Comparison of ENCODE assay signal across 1 cellular context in the genomic region with DNA sequence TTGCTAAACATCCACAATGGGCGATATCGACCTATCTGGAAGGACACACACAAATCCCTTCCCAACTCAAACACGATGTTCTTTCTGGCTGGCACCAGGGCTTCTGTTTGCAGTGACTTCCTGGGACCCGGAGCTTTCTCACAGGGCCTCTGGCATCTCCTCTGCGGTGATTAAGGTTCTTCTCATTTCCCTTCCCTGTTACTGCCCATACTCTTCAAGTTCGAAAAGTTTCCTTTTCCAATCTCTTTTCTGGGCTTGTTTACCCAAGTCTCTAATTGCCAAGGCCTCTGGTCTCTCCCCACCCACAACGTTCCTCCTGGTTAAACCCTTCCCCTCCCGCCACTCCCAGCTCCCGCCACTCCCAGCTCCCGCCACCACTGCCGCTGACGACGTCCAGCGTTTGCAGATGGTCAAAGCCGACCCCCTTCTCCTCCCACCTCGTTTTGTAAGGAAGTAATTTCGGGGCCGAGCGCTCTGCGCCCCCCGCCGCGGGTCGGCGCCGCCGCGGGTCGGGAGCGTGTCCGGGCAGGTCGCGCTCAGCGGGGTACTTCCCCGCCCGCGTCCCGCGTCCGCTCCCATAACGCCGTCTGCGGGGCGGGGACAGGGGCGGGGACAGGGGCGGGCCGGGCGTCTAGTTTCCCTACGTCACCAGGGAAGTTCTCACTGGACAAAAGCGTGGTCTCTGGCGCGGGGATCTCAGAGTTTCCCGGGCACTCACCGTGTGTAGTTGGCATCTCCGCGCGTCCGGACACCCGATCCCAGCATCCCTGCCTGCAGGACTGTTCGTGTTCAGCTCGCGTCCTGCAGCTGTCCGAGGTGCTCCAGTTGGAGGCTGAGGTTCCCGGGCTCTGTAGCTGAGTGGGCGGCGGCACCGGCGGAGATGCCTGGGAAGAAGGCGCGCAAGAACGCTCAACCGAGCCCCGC.
TF ChIP-seq lines count a peak whose summit lies in the region.

A gene (plus strand): TSS at position 699 of the 924 bp plus-strand sequence. CDS start 182 bp downstream, at position 881.

TF ChIP-seq in K562, 482 proteins besides CTCF, POLR2A, EP300 and RAD21 (continued from another document and continues in another):
- TF ChIP-seq, protein P1, sequence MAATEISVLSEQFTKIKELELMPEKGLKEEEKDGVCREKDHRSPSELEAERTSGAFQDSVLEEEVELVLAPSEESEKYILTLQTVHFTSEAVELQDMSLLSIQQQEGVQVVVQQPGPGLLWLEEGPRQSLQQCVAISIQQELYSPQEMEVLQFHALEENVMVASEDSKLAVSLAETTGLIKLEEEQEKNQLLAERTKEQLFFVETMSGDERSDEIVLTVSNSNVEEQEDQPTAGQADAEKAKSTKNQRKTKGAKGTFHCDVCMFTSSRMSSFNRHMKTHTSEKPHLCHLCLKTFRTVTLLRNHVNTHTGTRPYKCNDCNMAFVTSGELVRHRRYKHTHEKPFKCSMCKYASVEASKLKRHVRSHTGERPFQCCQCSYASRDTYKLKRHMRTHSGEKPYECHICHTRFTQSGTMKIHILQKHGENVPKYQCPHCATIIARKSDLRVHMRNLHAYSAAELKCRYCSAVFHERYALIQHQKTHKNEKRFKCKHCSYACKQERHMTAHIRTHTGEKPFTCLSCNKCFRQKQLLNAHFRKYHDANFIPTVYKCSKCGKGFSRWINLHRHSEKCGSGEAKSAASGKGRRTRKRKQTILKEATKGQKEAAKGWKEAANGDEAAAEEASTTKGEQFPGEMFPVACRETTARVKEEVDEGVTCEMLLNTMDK (IDR thresholded peaks at IDR 0.05; ENCODE audit: borderline replicate concordance, insufficient read depth, low read depth, low read length, poor library complexity, severe bottlenecking), result no peak
- peak; percentile 56 to 63 for TF ChIP-seq FOXA3 (CRISPR knock-in tag; conservative IDR thresholded peaks at IDR 0.05 in 1 of 2, IDR thresholded peaks at IDR 0.05 in 1 of 2)
- no peak for TF ChIP-seq RFX1 (IDR thresholded peaks at IDR 0.05)
- 0 out of 2 replicates have a peak, but pooled peaks have one; percentile 86 for TF ChIP-seq RBM14 (IDR thresholded peaks at IDR 0.05; ENCODE audit: borderline replicate concordance, insufficient read depth, low read depth, low read length)
- TF ChIP-seq EWSR1 (IDR thresholded peaks at IDR 0.05; ENCODE audit: borderline replicate concordance, low read depth, partially characterized antibody), result no peak
- TF ChIP-seq BCOR (IDR thresholded peaks at IDR 0.05), result no peak
- no peak for TF ChIP-seq ZNF408 (CRISPR knock-in tag; IDR thresholded peaks at IDR 0.05; ENCODE audit: low read depth)
- peak; percentile 73 for TF ChIP-seq SP1 (CRISPR knock-in tag; IDR thresholded peaks at IDR 0.05)
- peak in 1 of 2 experiments; percentile 54; a peak in 1 of 4 replicates for TF ChIP-seq NONO (IDR thresholded peaks at IDR 0.05; ENCODE audit: low read depth in 2 of 2, low read length in 1 of 2)
- no peak for TF ChIP-seq KLF6 (CRISPR knock-in tag; IDR thresholded peaks at IDR 0.05; ENCODE audit: borderline replicate concordance)
- TF ChIP-seq PML (IDR thresholded peaks at IDR 0.05; ENCODE audit: low read length), result peak; percentile 67; the same call in 1 of the 2 replicates
- TF ChIP-seq, protein P2, sequence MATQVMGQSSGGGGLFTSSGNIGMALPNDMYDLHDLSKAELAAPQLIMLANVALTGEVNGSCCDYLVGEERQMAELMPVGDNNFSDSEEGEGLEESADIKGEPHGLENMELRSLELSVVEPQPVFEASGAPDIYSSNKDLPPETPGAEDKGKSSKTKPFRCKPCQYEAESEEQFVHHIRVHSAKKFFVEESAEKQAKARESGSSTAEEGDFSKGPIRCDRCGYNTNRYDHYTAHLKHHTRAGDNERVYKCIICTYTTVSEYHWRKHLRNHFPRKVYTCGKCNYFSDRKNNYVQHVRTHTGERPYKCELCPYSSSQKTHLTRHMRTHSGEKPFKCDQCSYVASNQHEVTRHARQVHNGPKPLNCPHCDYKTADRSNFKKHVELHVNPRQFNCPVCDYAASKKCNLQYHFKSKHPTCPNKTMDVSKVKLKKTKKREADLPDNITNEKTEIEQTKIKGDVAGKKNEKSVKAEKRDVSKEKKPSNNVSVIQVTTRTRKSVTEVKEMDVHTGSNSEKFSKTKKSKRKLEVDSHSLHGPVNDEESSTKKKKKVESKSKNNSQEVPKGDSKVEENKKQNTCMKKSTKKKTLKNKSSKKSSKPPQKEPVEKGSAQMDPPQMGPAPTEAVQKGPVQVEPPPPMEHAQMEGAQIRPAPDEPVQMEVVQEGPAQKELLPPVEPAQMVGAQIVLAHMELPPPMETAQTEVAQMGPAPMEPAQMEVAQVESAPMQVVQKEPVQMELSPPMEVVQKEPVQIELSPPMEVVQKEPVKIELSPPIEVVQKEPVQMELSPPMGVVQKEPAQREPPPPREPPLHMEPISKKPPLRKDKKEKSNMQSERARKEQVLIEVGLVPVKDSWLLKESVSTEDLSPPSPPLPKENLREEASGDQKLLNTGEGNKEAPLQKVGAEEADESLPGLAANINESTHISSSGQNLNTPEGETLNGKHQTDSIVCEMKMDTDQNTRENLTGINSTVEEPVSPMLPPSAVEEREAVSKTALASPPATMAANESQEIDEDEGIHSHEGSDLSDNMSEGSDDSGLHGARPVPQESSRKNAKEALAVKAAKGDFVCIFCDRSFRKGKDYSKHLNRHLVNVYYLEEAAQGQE (CRISPR knock-in tag; IDR thresholded peaks at IDR 0.05; ENCODE audit: low read depth), result peak; percentile 39; the same call in 1 of the 2 replicates
- TF ChIP-seq, protein P3, sequence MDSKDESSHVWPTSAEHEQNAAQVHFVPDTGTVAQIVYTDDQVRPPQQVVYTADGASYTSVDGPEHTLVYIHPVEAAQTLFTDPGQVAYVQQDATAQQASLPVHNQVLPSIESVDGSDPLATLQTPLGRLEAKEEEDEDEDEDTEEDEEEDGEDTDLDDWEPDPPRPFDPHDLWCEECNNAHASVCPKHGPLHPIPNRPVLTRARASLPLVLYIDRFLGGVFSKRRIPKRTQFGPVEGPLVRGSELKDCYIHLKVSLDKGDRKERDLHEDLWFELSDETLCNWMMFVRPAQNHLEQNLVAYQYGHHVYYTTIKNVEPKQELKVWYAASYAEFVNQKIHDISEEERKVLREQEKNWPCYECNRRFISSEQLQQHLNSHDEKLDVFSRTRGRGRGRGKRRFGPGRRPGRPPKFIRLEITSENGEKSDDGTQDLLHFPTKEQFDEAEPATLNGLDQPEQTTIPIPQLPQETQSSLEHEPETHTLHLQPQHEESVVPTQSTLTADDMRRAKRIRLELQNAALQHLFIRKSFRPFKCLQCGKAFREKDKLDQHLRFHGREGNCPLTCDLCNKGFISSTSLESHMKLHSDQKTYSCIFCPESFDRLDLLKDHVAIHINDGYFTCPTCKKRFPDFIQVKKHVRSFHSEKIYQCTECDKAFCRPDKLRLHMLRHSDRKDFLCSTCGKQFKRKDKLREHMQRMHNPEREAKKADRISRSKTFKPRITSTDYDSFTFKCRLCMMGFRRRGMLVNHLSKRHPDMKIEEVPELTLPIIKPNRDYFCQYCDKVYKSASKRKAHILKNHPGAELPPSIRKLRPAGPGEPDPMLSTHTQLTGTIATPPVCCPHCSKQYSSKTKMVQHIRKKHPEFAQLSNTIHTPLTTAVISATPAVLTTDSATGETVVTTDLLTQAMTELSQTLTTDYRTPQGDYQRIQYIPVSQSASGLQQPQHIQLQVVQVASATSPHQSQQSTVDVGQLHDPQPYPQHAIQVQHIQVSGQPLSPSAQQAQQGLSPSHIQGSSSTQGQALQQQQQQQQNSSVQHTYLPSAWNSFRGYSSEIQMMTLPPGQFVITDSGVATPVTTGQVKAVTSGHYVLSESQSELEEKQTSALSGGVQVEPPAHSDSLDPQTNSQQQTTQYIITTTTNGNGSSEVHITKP (IDR thresholded peaks at IDR 0.05; ENCODE audit: partially characterized antibody), result peak; percentile 13
- no peak for TF ChIP-seq JUN (IDR thresholded peaks at IDR 0.05; ENCODE audit: borderline replicate concordance, low read depth, low read length)
- TF ChIP-seq JUN (CRISPR knock-in tag; IDR thresholded peaks at IDR 0.05; ENCODE audit: borderline replicate concordance), result peak; percentile 48; the same call in 1 of the 2 replicates
- TF ChIP-seq CCNT2 (IDR thresholded peaks at IDR 0.05; ENCODE audit: borderline replicate concordance, extremely low read depth, insufficient read length, low read depth, low read length), result peak; percentile 52
- TF ChIP-seq DDX20 (tag; IDR thresholded peaks at IDR 0.05; ENCODE audit: low read depth), result no peak
- no peak for TF ChIP-seq FIP1L1 (IDR thresholded peaks at IDR 0.05; ENCODE audit: low read depth, low read length, poor library complexity, severe bottlenecking)
- no peak for TF ChIP-seq ZNF695 (CRISPR knock-in tag; IDR thresholded peaks at IDR 0.05)
- TF ChIP-seq MYNN (IDR thresholded peaks at IDR 0.05), result no peak
- TF ChIP-seq MYNN (CRISPR knock-in tag; IDR thresholded peaks at IDR 0.05), result no peak
- no peak for TF ChIP-seq CSDE1 (IDR thresholded peaks at IDR 0.05)
- peak; percentile 85 for TF ChIP-seq SUPT5H (IDR thresholded peaks at IDR 0.05)
- no peak for TF ChIP-seq RBM15 (IDR thresholded peaks at IDR 0.05; ENCODE audit: insufficient read depth, low read length)
- peak; percentile 80 for TF ChIP-seq TAF1 (IDR thresholded peaks at IDR 0.05; ENCODE audit: control insufficient read depth, extremely low read depth, insufficient read depth, low read length, severe bottlenecking)
- no peak for TF ChIP-seq PYGO2 (tag; IDR thresholded peaks at IDR 0.05)
- 0 out of 2 replicates have a peak, but pooled peaks have one; percentile 55 for TF ChIP-seq FOXP1 (CRISPR knock-in tag; IDR thresholded peaks at IDR 0.05)
- peak; percentile 3 for TF ChIP-seq RBBP5 (IDR thresholded peaks at IDR 0.05; ENCODE audit: borderline replicate concordance, insufficient read depth, low read length, poor library complexity, severe bottlenecking)
- no peak for TF ChIP-seq MXI1 (IDR thresholded peaks at IDR 0.05; ENCODE audit: low read depth, low read length)
- TF ChIP-seq, protein P4, sequence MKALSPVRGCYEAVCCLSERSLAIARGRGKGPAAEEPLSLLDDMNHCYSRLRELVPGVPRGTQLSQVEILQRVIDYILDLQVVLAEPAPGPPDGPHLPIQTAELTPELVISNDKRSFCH (CRISPR knock-in tag; IDR thresholded peaks at IDR 0.05), result no peak
- TF ChIP-seq, protein P4 (tag; IDR thresholded peaks at IDR 0.05), result no peak
- peak; percentile 38 for TF ChIP-seq HMGN3 (IDR thresholded peaks at IDR 0.05; ENCODE audit: borderline replicate concordance, extremely low read depth, insufficient read length, low read depth, low read length)
- TF ChIP-seq, protein P5, sequence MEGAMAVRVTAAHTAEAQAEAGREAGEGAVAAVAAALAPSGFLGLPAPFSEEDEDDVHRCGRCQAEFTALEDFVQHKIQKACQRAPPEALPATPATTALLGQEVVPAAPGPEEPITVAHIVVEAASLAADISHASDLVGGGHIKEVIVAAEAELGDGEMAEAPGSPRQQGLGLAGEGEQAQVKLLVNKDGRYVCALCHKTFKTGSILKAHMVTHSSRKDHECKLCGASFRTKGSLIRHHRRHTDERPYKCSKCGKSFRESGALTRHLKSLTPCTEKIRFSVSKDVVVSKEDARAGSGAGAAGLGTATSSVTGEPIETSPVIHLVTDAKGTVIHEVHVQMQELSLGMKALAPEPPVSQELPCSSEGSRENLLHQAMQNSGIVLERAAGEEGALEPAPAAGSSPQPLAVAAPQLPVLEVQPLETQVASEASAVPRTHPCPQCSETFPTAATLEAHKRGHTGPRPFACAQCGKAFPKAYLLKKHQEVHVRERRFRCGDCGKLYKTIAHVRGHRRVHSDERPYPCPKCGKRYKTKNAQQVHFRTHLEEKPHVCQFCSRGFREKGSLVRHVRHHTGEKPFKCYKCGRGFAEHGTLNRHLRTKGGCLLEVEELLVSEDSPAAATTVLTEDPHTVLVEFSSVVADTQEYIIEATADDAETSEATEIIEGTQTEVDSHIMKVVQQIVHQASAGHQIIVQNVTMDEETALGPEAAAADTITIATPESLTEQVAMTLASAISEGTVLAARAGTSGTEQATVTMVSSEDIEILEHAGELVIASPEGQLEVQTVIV (CRISPR knock-in tag; IDR thresholded peaks at IDR 0.05; ENCODE audit: borderline replicate concordance), result no peak
- TF ChIP-seq, protein P6, sequence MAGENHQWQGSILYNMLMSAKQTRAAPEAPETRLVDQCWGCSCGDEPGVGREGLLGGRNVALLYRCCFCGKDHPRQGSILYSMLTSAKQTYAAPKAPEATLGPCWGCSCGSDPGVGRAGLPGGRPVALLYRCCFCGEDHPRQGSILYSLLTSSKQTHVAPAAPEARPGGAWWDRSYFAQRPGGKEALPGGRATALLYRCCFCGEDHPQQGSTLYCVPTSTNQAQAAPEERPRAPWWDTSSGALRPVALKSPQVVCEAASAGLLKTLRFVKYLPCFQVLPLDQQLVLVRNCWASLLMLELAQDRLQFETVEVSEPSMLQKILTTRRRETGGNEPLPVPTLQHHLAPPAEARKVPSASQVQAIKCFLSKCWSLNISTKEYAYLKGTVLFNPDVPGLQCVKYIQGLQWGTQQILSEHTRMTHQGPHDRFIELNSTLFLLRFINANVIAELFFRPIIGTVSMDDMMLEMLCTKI (IDR thresholded peaks at IDR 0.05; ENCODE audit: partially characterized antibody), result no peak
- no peak for TF ChIP-seq PHF20 (IDR thresholded peaks at IDR 0.05; ENCODE audit: partially characterized antibody)
- TF ChIP-seq, protein P7, sequence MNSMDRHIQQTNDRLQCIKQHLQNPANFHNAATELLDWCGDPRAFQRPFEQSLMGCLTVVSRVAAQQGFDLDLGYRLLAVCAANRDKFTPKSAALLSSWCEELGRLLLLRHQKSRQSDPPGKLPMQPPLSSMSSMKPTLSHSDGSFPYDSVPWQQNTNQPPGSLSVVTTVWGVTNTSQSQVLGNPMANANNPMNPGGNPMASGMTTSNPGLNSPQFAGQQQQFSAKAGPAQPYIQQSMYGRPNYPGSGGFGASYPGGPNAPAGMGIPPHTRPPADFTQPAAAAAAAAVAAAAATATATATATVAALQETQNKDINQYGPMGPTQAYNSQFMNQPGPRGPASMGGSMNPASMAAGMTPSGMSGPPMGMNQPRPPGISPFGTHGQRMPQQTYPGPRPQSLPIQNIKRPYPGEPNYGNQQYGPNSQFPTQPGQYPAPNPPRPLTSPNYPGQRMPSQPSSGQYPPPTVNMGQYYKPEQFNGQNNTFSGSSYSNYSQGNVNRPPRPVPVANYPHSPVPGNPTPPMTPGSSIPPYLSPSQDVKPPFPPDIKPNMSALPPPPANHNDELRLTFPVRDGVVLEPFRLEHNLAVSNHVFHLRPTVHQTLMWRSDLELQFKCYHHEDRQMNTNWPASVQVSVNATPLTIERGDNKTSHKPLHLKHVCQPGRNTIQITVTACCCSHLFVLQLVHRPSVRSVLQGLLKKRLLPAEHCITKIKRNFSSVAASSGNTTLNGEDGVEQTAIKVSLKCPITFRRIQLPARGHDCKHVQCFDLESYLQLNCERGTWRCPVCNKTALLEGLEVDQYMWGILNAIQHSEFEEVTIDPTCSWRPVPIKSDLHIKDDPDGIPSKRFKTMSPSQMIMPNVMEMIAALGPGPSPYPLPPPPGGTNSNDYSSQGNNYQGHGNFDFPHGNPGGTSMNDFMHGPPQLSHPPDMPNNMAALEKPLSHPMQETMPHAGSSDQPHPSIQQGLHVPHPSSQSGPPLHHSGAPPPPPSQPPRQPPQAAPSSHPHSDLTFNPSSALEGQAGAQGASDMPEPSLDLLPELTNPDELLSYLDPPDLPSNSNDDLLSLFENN (IDR thresholded peaks at IDR 0.05; ENCODE audit: low read depth in 2 of 2, low read length in 2 of 2), result no peak
- TF ChIP-seq ESRRB (CRISPR knock-in tag; IDR thresholded peaks at IDR 0.05; ENCODE audit: borderline replicate concordance), result no peak
- no peak for TF ChIP-seq DMBX1 (CRISPR knock-in tag; IDR thresholded peaks at IDR 0.05; ENCODE audit: borderline replicate concordance)
- TF ChIP-seq DIDO1 (tag; IDR thresholded peaks at IDR 0.05; ENCODE audit: low read depth), result no peak
- TF ChIP-seq POLR2B (IDR thresholded peaks at IDR 0.05; ENCODE audit: low read depth, partially characterized antibody), result peak; percentile 91
- peak; percentile 71 for TF ChIP-seq CREM (IDR thresholded peaks at IDR 0.05; ENCODE audit: low read depth)
- TF ChIP-seq TFAM (CRISPR knock-in tag; conservative IDR thresholded peaks at IDR 0.05), result no peak
